ENCODE assay signal across 8 cellular contexts in the genomic region with DNA sequence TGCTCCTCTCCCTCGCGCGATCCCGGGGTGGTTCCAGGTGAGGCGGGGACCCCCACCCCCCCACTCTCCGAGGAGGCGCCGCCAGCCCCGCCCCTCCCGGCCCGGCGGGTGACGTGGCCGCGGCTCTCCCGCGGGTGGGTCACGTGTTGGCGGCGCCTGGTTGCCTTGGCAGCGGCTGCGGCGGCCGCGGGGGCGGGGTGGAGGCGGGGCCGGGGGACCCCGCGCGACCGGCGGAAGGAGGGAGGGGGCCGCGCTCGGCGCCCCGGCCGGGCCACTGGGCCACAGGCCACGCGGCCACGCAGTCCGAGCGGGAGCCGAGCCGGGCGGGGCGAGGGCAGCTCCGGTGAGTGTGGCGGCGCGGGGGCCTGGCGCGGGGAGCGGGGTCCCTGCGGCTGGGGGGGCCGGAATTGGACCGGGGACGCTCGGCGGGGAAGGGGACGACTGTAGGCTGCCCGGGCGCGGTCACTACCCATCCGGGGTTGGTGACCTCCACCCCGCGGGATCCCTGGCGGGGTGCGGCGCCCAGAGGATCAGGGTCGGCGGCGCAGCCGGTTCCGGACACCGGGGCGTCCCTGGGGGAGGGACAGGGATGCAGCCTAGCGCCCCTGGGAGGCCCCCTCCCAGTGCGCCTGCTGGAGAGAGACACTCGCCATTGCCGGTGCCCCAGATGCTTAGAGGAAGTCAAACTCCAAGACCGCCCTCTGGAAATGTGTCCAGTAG.
DNase-seq lines count a peak whose midpoint lies in the region; ATAC-seq lines count a peak whose summit lies in the region.

A gene (plus strand): TSS at position 257 of the 720 bp plus-strand sequence. CDS start 5,382 bp downstream, outside the sequence.

- H3K4me1 Mint-ChIP-seq in memory B cell = peaks cover 40% of the 10 kb centered on the region

- ATAC-seq in HG03025 (IDR thresholded peaks at IDR 0.05; ENCODE audit: low FRiP score, unreplicated experiment) (peak; percentile 53), memory B cell (ENCODE audit: low read depth) (peak; percentile 74)

- peak within 1 kb of the TSS; percentile 91 for H3K4me3 Mint-ChIP-seq in memory B cell

- H3K27ac Mint-ChIP-seq in memory B cell = peak within 1 kb of the TSS; percentile 92

- no peaks in the 10 kb centered on the region for H3K27me3 Mint-ChIP-seq in memory B cell

- DNase-seq in SHP77 (lab: John Stamatoyannopoulos, UW) (peak; percentile 37 to 45), SHP77 treated with DMSO at 0.1 percent for 48 hours (lab: John Stamatoyannopoulos, UW) (no peak), NCI-H526 treated with DMSO at 0.1 percent for 48 hours (lab: John Stamatoyannopoulos, UW) (peak; percentile 33), memory B cell (ENCODE audit: low spot score in 2 of 2) (peak; percentile 83 to 88)
- peak; percentile 93 for DNase-seq in activated CD8-positive, alpha-beta memory T cell treated with anti-CD3 and anti-CD28 coated beads for 24 hours
- DNase-seq in effector CD8-positive, alpha-beta T cell (lab: John Stamatoyannopoulos, UW) = peak; percentile 78
- peak; percentile 77 for DNase-seq in stimulated activated CD8-positive, alpha-beta memory T cell treated with anti-CD3 and anti-CD28 coated beads, Interleukin-12 subunit alpha, Interleukin-12 subunit beta, amount 100 ng/mL, for 1 hour (ENCODE audit: low read depth)

- H3K36me3 Mint-ChIP-seq in memory B cell = peaks cover 12% of the 10 kb centered on the region

- no peaks in the 10 kb centered on the region for H3K9me3 Mint-ChIP-seq in memory B cell
